In genomic region chr7:130143986-130144618, GRCh38 we compare ENCODE assay signal across 1 cellular context.
TF ChIP-seq lines count a peak whose summit lies in the region.

No MANE protein-coding gene starts in this region.

TF ChIP-seq in HepG2, 621 proteins besides CTCF, POLR2A, EP300 and RAD21 (continues in another document):
- TF ChIP-seq SOX13 (IDR thresholded peaks at IDR 0.05) = no peak
- peak in 1 of 2 experiments; percentile 16; a peak in 1 of 4 replicates for TF ChIP-seq SOX13 (CRISPR knock-in tag; conservative IDR thresholded peaks at IDR 0.05 in 1 of 2, IDR thresholded peaks at IDR 0.05 in 1 of 2)
- peak; percentile 4 for TF ChIP-seq ZNF18 (CRISPR knock-in tag; IDR thresholded peaks at IDR 0.05; ENCODE audit: insufficient replicate concordance)
- TF ChIP-seq MLLT10 (CRISPR knock-in tag; IDR thresholded peaks at IDR 0.05) = no peak
- TF ChIP-seq ZNF446 (CRISPR knock-in tag; IDR thresholded peaks at IDR 0.05) = no peak
- no peak for TF ChIP-seq ZNF180 (CRISPR knock-in tag; IDR thresholded peaks at IDR 0.05; ENCODE audit: borderline replicate concordance, low read depth)
- TF ChIP-seq ZNF253 (CRISPR knock-in tag; IDR thresholded peaks at IDR 0.05; ENCODE audit: borderline replicate concordance) = no peak
- no peak for TF ChIP-seq ZNF317 (CRISPR knock-in tag; IDR thresholded peaks at IDR 0.05)
- TF ChIP-seq BCL6 (CRISPR knock-in tag; IDR thresholded peaks at IDR 0.05) = 0 out of 2 replicates have a peak, but pooled peaks have one; percentile 16
- TF ChIP-seq ZMAT5 (CRISPR knock-in tag; IDR thresholded peaks at IDR 0.05; ENCODE audit: borderline replicate concordance, low read depth) = no peak
- peak; percentile 31; the same call in 1 of the 2 replicates for TF ChIP-seq MAX (IDR thresholded peaks at IDR 0.05)
- TF ChIP-seq NCOR1 (IDR thresholded peaks at IDR 0.05; ENCODE audit: borderline replicate concordance, low read length) = 0 out of 2 replicates have a peak, but pooled peaks have one; percentile 39
- no peak for TF ChIP-seq PBX3 (CRISPR knock-in tag; IDR thresholded peaks at IDR 0.05; ENCODE audit: borderline replicate concordance)
- TF ChIP-seq ZNF546 (CRISPR knock-in tag; conservative IDR thresholded peaks at IDR 0.05) = no peak
- TF ChIP-seq ZNF746 (CRISPR knock-in tag; IDR thresholded peaks at IDR 0.05) = no peak
- no peak for TF ChIP-seq ZNF33A (CRISPR knock-in tag; IDR thresholded peaks at IDR 0.05; ENCODE audit: borderline replicate concordance)
- no peak for TF ChIP-seq SMAD9 (CRISPR knock-in tag; IDR thresholded peaks at IDR 0.05)
- TF ChIP-seq HDAC1 (CRISPR knock-in tag; IDR thresholded peaks at IDR 0.05) = 0 out of 2 replicates have a peak, but pooled peaks have one; percentile 28
- no peak for TF ChIP-seq ZNF879 (CRISPR knock-in tag; IDR thresholded peaks at IDR 0.05)
- no peak for TF ChIP-seq ZNF501 (CRISPR knock-in tag; IDR thresholded peaks at IDR 0.05)
- TF ChIP-seq ELF3 (CRISPR knock-in tag; IDR thresholded peaks at IDR 0.05) = peak; percentile 70
- peak; percentile 41; the same call in 1 of the 2 replicates for TF ChIP-seq ZGPAT (CRISPR knock-in tag; IDR thresholded peaks at IDR 0.05)
- TF ChIP-seq ZNF460 (CRISPR knock-in tag; IDR thresholded peaks at IDR 0.05; ENCODE audit: borderline replicate concordance) = no peak
- no peak for TF ChIP-seq ZNF367 (CRISPR knock-in tag; IDR thresholded peaks at IDR 0.05; ENCODE audit: borderline replicate concordance)
- no peak for TF ChIP-seq ZNF550 (CRISPR knock-in tag; IDR thresholded peaks at IDR 0.05; ENCODE audit: borderline replicate concordance)
- no peak for TF ChIP-seq GTF2F1 (IDR thresholded peaks at IDR 0.05; ENCODE audit: low read length)
- 0 out of 2 replicates have a peak, but pooled peaks have one; percentile 57 for TF ChIP-seq ARID2 (CRISPR knock-in tag; IDR thresholded peaks at IDR 0.05; ENCODE audit: borderline replicate concordance)
- no peak for TF ChIP-seq USF2 (IDR thresholded peaks at IDR 0.05; ENCODE audit: low read depth, low read length)
- no peak for TF ChIP-seq USF2 (CRISPR knock-in tag; IDR thresholded peaks at IDR 0.05; ENCODE audit: borderline replicate concordance)
- TF ChIP-seq MIXL1 (CRISPR knock-in tag; IDR thresholded peaks at IDR 0.05) = no peak
- no peak for TF ChIP-seq BRD4 (CRISPR knock-in tag; IDR thresholded peaks at IDR 0.05)
- peak; percentile 44; the same call in 1 of the 2 replicates for TF ChIP-seq SALL1 (CRISPR knock-in tag; IDR thresholded peaks at IDR 0.05)
- no peak for TF ChIP-seq ZNF333 (CRISPR knock-in tag; IDR thresholded peaks at IDR 0.05; ENCODE audit: borderline replicate concordance)
- no peak for TF ChIP-seq CHD4 (IDR thresholded peaks at IDR 0.05; ENCODE audit: borderline replicate concordance, low read length)
- 0 out of 2 replicates have a peak, but pooled peaks have one; percentile 50 for TF ChIP-seq ZBTB7B (CRISPR knock-in tag; IDR thresholded peaks at IDR 0.05)
- TF ChIP-seq PATZ1 (CRISPR knock-in tag; IDR thresholded peaks at IDR 0.05) = peak; percentile 67
- no peak for TF ChIP-seq DNMT3B (CRISPR knock-in tag; conservative IDR thresholded peaks at IDR 0.05)
- no peak for TF ChIP-seq POLR2G (IDR thresholded peaks at IDR 0.05; ENCODE audit: low read depth, low read length)
- peak; percentile 10; the same call in 1 of the 2 replicates for TF ChIP-seq FOXO1 (CRISPR knock-in tag; IDR thresholded peaks at IDR 0.05)
- TF ChIP-seq NFRKB (IDR thresholded peaks at IDR 0.05) = no peak
- TF ChIP-seq ZNF816 (CRISPR knock-in tag; IDR thresholded peaks at IDR 0.05; ENCODE audit: borderline replicate concordance) = no peak
- no peak for TF ChIP-seq ZHX2 (IDR thresholded peaks at IDR 0.05; ENCODE audit: low read depth)
- TF ChIP-seq ZHX2 (CRISPR knock-in tag; IDR thresholded peaks at IDR 0.05; ENCODE audit: borderline replicate concordance) = no peak
- TF ChIP-seq ETV5 (CRISPR knock-in tag; IDR thresholded peaks at IDR 0.05; ENCODE audit: borderline replicate concordance) = peak; percentile 78
- no peak for TF ChIP-seq ZNF326 (CRISPR knock-in tag; IDR thresholded peaks at IDR 0.05; ENCODE audit: borderline replicate concordance)
- no peak for TF ChIP-seq CSRNP1 (CRISPR knock-in tag; IDR thresholded peaks at IDR 0.05)
- no peak for TF ChIP-seq ZNF784 (CRISPR knock-in tag; IDR thresholded peaks at IDR 0.05; ENCODE audit: borderline replicate concordance)
- no peak for TF ChIP-seq ZNF776 (CRISPR knock-in tag; IDR thresholded peaks at IDR 0.05)
